Comparison of ENCODE assay signal across 14 cellular contexts in the genomic region with DNA sequence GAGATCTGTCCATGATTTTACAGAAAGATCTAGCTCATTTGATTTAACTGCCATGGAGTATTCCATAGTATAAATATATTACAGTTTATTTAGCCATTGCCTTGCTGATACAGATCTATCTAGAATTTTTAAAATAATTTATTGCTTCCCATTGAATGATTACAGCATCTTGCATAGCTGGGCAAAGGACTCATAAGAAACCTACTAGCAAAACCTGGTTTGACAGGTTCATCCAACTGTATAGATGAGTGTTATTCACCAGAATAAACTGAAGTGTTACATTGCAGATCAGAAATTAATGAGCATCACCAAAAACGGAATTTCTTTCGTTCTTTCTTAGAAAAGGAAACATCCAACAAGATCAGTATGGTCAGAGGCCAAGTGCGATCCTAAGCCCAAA.
"Had no signal": no experiment of that assay in that cellular context is flagged by ENCODE, and none has a peak within 500 bp of the region (broad histone marks: within the 10 kb centered on the region; RNA-seq: fewer than 3 reads in every experiment).

No MANE protein-coding gene starts in this region.

- H3K9me3 ChIP-seq: gastrocnemius medialis, left lung, sigmoid colon, SJSA1, testis had no signal

- H3K27me3 Mint-ChIP-seq: T-cell had no signal

- H3K36me3 Mint-ChIP-seq: WTC11 had no signal

- DNase-seq: activated CD8-positive, alpha-beta memory T cell treated with anti-CD3 and anti-CD28 coated beads, Interleukin-2, amount 50 U/mL, for 48 hours; activated effector memory CD4-positive, alpha-beta T cell treated with anti-CD3 and anti-CD28 coated beads, Interleukin-2, amount 50 U/mL, for 16 hours; central memory CD4-positive, alpha-beta T cell; effector CD4-positive, alpha-beta T cell; gastrocnemius medialis; islet precursor cell; left lung; nephron progenitor cell; sigmoid colon; testis had no signal

- H3K4me1 Mint-ChIP-seq: nephron progenitor cell had no signal

- H3K4me3 ChIP-seq: coronary artery, gastrocnemius medialis, left lung, sigmoid colon, SJSA1, testis had no signal

- H3K36me3 ChIP-seq: gastrocnemius medialis, left lung, sigmoid colon, SJSA1 had no signal

- H3K27ac ChIP-seq: coronary artery, gastrocnemius medialis, left lung, SJSA1, testis had no signal

- H3K4me1 ChIP-seq: SJSA1, testis had no signal

- H3K27me3 ChIP-seq: gastrocnemius medialis, left lung, sigmoid colon, SJSA1, testis had no signal

- ATAC-seq: gastrocnemius medialis, left lung, WTC11 had no signal

- H3K9me3 Mint-ChIP-seq: nephron progenitor cell, WTC11 had no signal

- H3K27ac Mint-ChIP-seq: nephron progenitor cell, WTC11 had no signal

- H3K4me3 Mint-ChIP-seq: nephron progenitor cell, T-cell, WTC11 had no signal
